9 cellular contexts compared by ENCODE assay signal in genomic region chr3:4742359-4742758, GRCh38.
DNase-seq lines count a peak whose midpoint lies in the region; ATAC-seq and TF ChIP-seq lines count a peak whose summit lies in the region.
"Had no signal": no experiment of that assay in that cellular context is flagged by ENCODE, and none has a peak within 500 bp of the region (broad histone marks: within the 10 kb centered on the region; RNA-seq: fewer than 3 reads in every experiment).

No MANE protein-coding gene starts in this region.

- TF ChIP-seq CTCF in brain microvascular endothelial cell (IDR thresholded peaks at IDR 0.05; ENCODE audit: low read depth, low read length, missing control alignments) (no peak), thoracic aorta (IDR thresholded peaks at IDR 0.05) (no peak)

- H3K27me3 ChIP-seq in brain microvascular endothelial cell (replicated peaks) (no peaks in the 10 kb centered on the region), mucosa of rectum (ENCODE audit: control insufficient read depth in 2 of 2, insufficient read depth in 2 of 2, low read length in 2 of 2) (no peaks in the 10 kb centered on the region), thoracic aorta (replicated peaks; ENCODE audit: insufficient read depth) (no peaks in the 10 kb centered on the region)

- H3K27ac ChIP-seq in brain microvascular endothelial cell, result peak overlapping the region; percentile 81
- peak overlapping the region; percentile 77 to 87 for H3K27ac ChIP-seq in mucosa of rectum (ENCODE audit: low read depth in 2 of 2, low read length in 2 of 2)
- peak overlapping the region; percentile 88 to 91 for H3K27ac ChIP-seq in thoracic aorta

- H3K4me3 ChIP-seq in brain microvascular endothelial cell (ENCODE audit: low read depth, low read length) (no peak overlapping the region), mucosa of rectum (ENCODE audit: low read length in 2 of 2) (no peak overlapping the region), thoracic aorta (no peak overlapping the region)

- intact Hi-C loops in activated CD4-positive, alpha-beta memory T cell treated with anti-CD3 and anti-CD28 coated beads for 36 hours (cut with micrococcal nuclease), result loop anchor here (5.0 kb wide), 2 partner anchors 35 to 165 kb away; no protein-coding TSS in a partner anchor

- POLR2A ChIA-PET in activated CD4-positive, alpha-beta memory T cell treated with anti-CD3 and anti-CD28 coated beads, Interleukin-2, amount 10 ng/mL, durations not matched to agents 7 days and 5 days (lab: Charles Lee), result interaction anchor here (1.5 to 1.9 kb wide), 3 partner anchors 79 to 237 kb away, joined by 5 to 7 read pairs (median 6); partner anchors contain the start of gene BHLHE40
- POLR2A ChIA-PET in activated CD4-positive, alpha-beta memory T cell treated with anti-CD3 and anti-CD28 coated beads for 36 hours (lab: Charles Lee), result interaction anchor here (1.2 to 1.6 kb wide), 3 partner anchors 234 to 241 kb away, joined by 4 to 6 read pairs (median 5); partner anchors contain the start of gene BHLHE40

- peak overlapping the region; percentile 16 for H3K27ac Mint-ChIP-seq in activated CD4-positive, alpha-beta memory T cell treated with anti-CD3 and anti-CD28 coated beads, Interleukin-2, amount 10 ng/mL, durations not matched to agents 7 days and 5 days
- H3K27ac Mint-ChIP-seq in activated CD4-positive, alpha-beta memory T cell treated with anti-CD3 and anti-CD28 coated beads for 36 hours, result no peak overlapping the region

- H3K4me1 Mint-ChIP-seq in activated CD4-positive, alpha-beta memory T cell treated with anti-CD3 and anti-CD28 coated beads, Interleukin-2, amount 10 ng/mL, durations not matched to agents 7 days and 5 days, result peaks cover 63% of the 10 kb centered on the region
- peaks cover 44% of the 10 kb centered on the region for H3K4me1 Mint-ChIP-seq in activated CD4-positive, alpha-beta memory T cell treated with anti-CD3 and anti-CD28 coated beads for 36 hours (ENCODE audit: low read depth)

- peaks cover 62% of the 10 kb centered on the region for H3K36me3 Mint-ChIP-seq in activated CD4-positive, alpha-beta memory T cell treated with anti-CD3 and anti-CD28 coated beads, Interleukin-2, amount 10 ng/mL, durations not matched to agents 7 days and 5 days (ENCODE audit: low read depth)
- peaks cover 28% of the 10 kb centered on the region for H3K36me3 Mint-ChIP-seq in activated CD4-positive, alpha-beta memory T cell treated with anti-CD3 and anti-CD28 coated beads for 36 hours

- CTCF ChIA-PET in activated CD4-positive, alpha-beta memory T cell treated with anti-CD3 and anti-CD28 coated beads, Interleukin-2, amount 10 ng/mL, durations not matched to agents 7 days and 5 days (lab: Charles Lee), result interaction anchor here (2.0 kb wide), 1 partner anchor 80 kb away, joined by 5 read pairs; no protein-coding TSS in a partner anchor
- CTCF ChIA-PET in activated CD4-positive, alpha-beta memory T cell treated with anti-CD3 and anti-CD28 coated beads for 36 hours (lab: Charles Lee), result interaction anchor here (0.9 kb wide), 1 partner anchor 31 kb away, joined by 3 read pairs; no protein-coding TSS in a partner anchor

- no peak for ATAC-seq in thoracic aorta (ENCODE audit: insufficient number of reproducible peaks, low FRiP score, low read depth)
- ATAC-seq in GM19023 (IDR thresholded peaks at IDR 0.05; ENCODE audit: unreplicated experiment), result no peak

- peak overlapping the region in 1 of 2 donors; percentile 30 for H3K9ac ChIP-seq in mucosa of rectum (ENCODE audit: low read depth in 1 of 2, low read length in 2 of 2)

- in situ Hi-C loops in brain microvascular endothelial cell (cut with HindIII; ENCODE audit: low pct_ligation_motif_present, low sequenced_read_pairs), result no loop called here

- peaks cover 10% of the 10 kb centered on the region for H3K9me3 Mint-ChIP-seq in activated CD4-positive, alpha-beta memory T cell treated with anti-CD3 and anti-CD28 coated beads, Interleukin-2, amount 10 ng/mL, durations not matched to agents 7 days and 5 days
- peaks cover 8% of the 10 kb centered on the region for H3K9me3 Mint-ChIP-seq in activated CD4-positive, alpha-beta memory T cell treated with anti-CD3 and anti-CD28 coated beads for 36 hours

- H3K9me3 ChIP-seq in mucosa of rectum (ENCODE audit: control insufficient read depth in 2 of 2, low read length in 2 of 2) (no peaks in the 10 kb centered on the region), thoracic aorta (no peaks in the 10 kb centered on the region)

- H3K27me3 Mint-ChIP-seq in activated CD4-positive, alpha-beta memory T cell treated with anti-CD3 and anti-CD28 coated beads, Interleukin-2, amount 10 ng/mL, durations not matched to agents 7 days and 5 days, result no peaks in the 10 kb centered on the region
- H3K27me3 Mint-ChIP-seq in activated CD4-positive, alpha-beta memory T cell treated with anti-CD3 and anti-CD28 coated beads for 36 hours, result no peaks in the 10 kb centered on the region

- DNase-seq in activated CD4-positive, alpha-beta memory T cell treated with anti-CD3 and anti-CD28 coated beads, Interleukin-2, amount 10 ng/mL, durations not matched to agents 7 days and 5 days, result no peak
- DNase-seq in activated CD4-positive, alpha-beta memory T cell treated with anti-CD3 and anti-CD28 coated beads for 36 hours, result no peak
- DNase-seq in brain microvascular endothelial cell, result peak; percentile 45
- no peak for DNase-seq in thoracic aorta (ENCODE audit: low spot score)
- DNase-seq in NCI-H1436 treated with DMSO at 0.1 percent for 48 hours (lab: John Stamatoyannopoulos, UW), result no peak
- no peak for DNase-seq in HCEC 1CT
- DNase-seq: stimulated activated CD4-positive, alpha-beta T cell treated with anti-CD3 and anti-CD28 coated beads, Interleukin-2, amount 100 ng/mL, for 48 hours had no signal

- no peak overlapping the region for H3K4me3 Mint-ChIP-seq in activated CD4-positive, alpha-beta memory T cell treated with anti-CD3 and anti-CD28 coated beads, Interleukin-2, amount 10 ng/mL, durations not matched to agents 7 days and 5 days
- H3K4me3 Mint-ChIP-seq in activated CD4-positive, alpha-beta memory T cell treated with anti-CD3 and anti-CD28 coated beads for 36 hours, result no peak overlapping the region

- H3K4me1 ChIP-seq in mucosa of rectum (ENCODE audit: control insufficient read depth in 2 of 2, insufficient read depth in 2 of 2, low read length in 2 of 2) (peaks cover 14 to 22% of the 10 kb centered on the region in 2 donors), thoracic aorta (ENCODE audit: control insufficient read depth in 1 of 2, low read depth in 2 of 2) (peaks cover 20 to 32% of the 10 kb centered on the region in 2 donors)

- H3K36me3 ChIP-seq in brain microvascular endothelial cell (replicated peaks), result no peaks in the 10 kb centered on the region
- peaks cover under 1 to 2% of the 10 kb centered on the region in 2 donors for H3K36me3 ChIP-seq in mucosa of rectum (ENCODE audit: control insufficient read depth in 2 of 2, insufficient read depth in 2 of 2, low read length in 2 of 2)
- peaks cover 12% of the 10 kb centered on the region for H3K36me3 ChIP-seq in thoracic aorta
